Comparison of ENCODE assay signal across 8 cellular contexts in genomic region chrX:63270873-63271272, GRCh38.
"Had no signal": no experiment of that assay in that cellular context is flagged by ENCODE, and none has a peak within 500 bp of the region (broad histone marks: within the 10 kb centered on the region; RNA-seq: fewer than 3 reads in every experiment).

No MANE protein-coding gene starts in this region.

- ATAC-seq: GM23338, HCT116 had no signal

- H3K9me3 ChIP-seq: HAP-1 had no signal

- H3K4me3 ChIP-seq: GM23338, HAP-1 had no signal

- H3K4me3 Mint-ChIP-seq: GM23338, HFFc6, IgD-negative memory B cell had no signal

- H3K9me3 Mint-ChIP-seq: HFFc6, IgD-negative memory B cell had no signal

- H3K4me2 ChIP-seq: GM23338 had no signal

- DNase-seq: H7, HFFc6, KG1 had no signal

- H3K27ac ChIP-seq: HL-60 had no signal

- H3K36me3 ChIP-seq: HAP-1 had no signal

- H3K36me3 Mint-ChIP-seq: IgD-negative memory B cell had no signal

- H2AFZ ChIP-seq: GM23338 had no signal

- H3K27ac Mint-ChIP-seq: GM23338, HFFc6, IgD-negative memory B cell had no signal

- H3K4me1 Mint-ChIP-seq: GM23338 had no signal
